Comparison of ENCODE assay signal across 1 cellular context in genomic region chr12:25386823-25387134, GRCh38.
TF ChIP-seq lines count a peak whose summit lies in the region.

No MANE protein-coding gene starts in this region.

TF ChIP-seq in IMR-90, 13 proteins besides CTCF, POLR2A, EP300 and RAD21 (continued from another document):
- TF ChIP-seq RCOR1 (IDR thresholded peaks at IDR 0.05; ENCODE audit: insufficient replicate concordance, low read length) (no peak), CEBPB (IDR thresholded peaks at IDR 0.05; ENCODE audit: low read depth, low read length) (no peak), BHLHE40 (IDR thresholded peaks at IDR 0.05; ENCODE audit: low read depth, low read length) (no peak), CHD1 (IDR thresholded peaks at IDR 0.05; ENCODE audit: low read depth, low read length) (no peak; the same call in 1 of the 2 replicates), MAZ (IDR thresholded peaks at IDR 0.05; ENCODE audit: borderline replicate concordance, low read depth, low read length) (no peak), SMC3 (IDR thresholded peaks at IDR 0.05; ENCODE audit: low read depth, low read length) (no peak), MAFK (IDR thresholded peaks at IDR 0.05; ENCODE audit: low read depth, low read length) (no peak), FOS (IDR thresholded peaks at IDR 0.05; ENCODE audit: low read depth, low read length) (no peak)
